In genomic region chr1:8389962-8390535, GRCh38 we compare ENCODE assay signal across 1 cellular context.
TF ChIP-seq lines count a peak whose summit lies in the region.

No MANE protein-coding gene starts in this region.

TF ChIP-seq in IMR-90, 13 proteins besides CTCF, POLR2A, EP300 and RAD21 (continued from another document):
- TF ChIP-seq, protein P1, sequence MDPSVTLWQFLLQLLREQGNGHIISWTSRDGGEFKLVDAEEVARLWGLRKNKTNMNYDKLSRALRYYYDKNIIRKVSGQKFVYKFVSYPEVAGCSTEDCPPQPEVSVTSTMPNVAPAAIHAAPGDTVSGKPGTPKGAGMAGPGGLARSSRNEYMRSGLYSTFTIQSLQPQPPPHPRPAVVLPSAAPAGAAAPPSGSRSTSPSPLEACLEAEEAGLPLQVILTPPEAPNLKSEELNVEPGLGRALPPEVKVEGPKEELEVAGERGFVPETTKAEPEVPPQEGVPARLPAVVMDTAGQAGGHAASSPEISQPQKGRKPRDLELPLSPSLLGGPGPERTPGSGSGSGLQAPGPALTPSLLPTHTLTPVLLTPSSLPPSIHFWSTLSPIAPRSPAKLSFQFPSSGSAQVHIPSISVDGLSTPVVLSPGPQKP (IDR thresholded peaks at IDR 0.05; ENCODE audit: borderline replicate concordance, low read depth, low read length) = no peak
TF ChIP-seq in IMR-90: peak in this region for 0.
